ENCODE assay signal across 35 cellular contexts in genomic region chr12:88781909-88782308, GRCh38.
DNase-seq lines count a peak whose midpoint lies in the region; ATAC-seq, FAIRE-seq and TF ChIP-seq lines count a peak whose summit lies in the region.
"Had no signal": no experiment of that assay in that cellular context is flagged by ENCODE, and none has a peak within 500 bp of the region (broad histone marks: within the 10 kb centered on the region; RNA-seq: fewer than 3 reads in every experiment).

No MANE protein-coding gene starts in this region.

- TF ChIP-seq CTCF in AG04449 (IDR thresholded peaks at IDR 0.05; ENCODE audit: insufficient read depth, low read length, missing control alignments) (no peak), astrocyte (IDR thresholded peaks at IDR 0.05; ENCODE audit: insufficient read depth, low read depth, low read length) (no peak)

- in situ Hi-C loops in GM23248 (cut with MboI) = no loop called here

- no peaks in the 10 kb centered on the region for H3K27me3 Mint-ChIP-seq in astrocyte (ENCODE audit: low read depth, unreplicated experiment)
- H3K27me3 Mint-ChIP-seq: naive thymus-derived CD8-positive, alpha-beta T cell had no signal

- peaks cover 2% of the 10 kb centered on the region for H3K9me3 Mint-ChIP-seq in astrocyte (ENCODE audit: unreplicated experiment)
- H3K9me3 Mint-ChIP-seq: activated T-cell treated with anti-CD3 and anti-CD28 coated beads, Interleukin-2, amount 50 U/mL, for 4 hours; T-helper 1 cell treated with Interleukin-12 subunit alpha and Interleukin-12 subunit beta and Interleukin-4 antibody, amounts not matched to agents 30 μg/mL and 1 μg/mL, for 36 hours had no signal

- H2AFZ ChIP-seq in GM23248 (peak overlapping the region; percentile 61), astrocyte (ENCODE audit: low read depth, low read length) (peak overlapping the region; percentile 31)
- H2AFZ ChIP-seq: hepatocyte had no signal

- peak overlapping the region; percentile 29 for H3K4me2 ChIP-seq in GM23248 (ENCODE audit: unreplicated experiment)
- H3K4me2 ChIP-seq in astrocyte (ENCODE audit: low read length) = no peak overlapping the region
- H3K4me2 ChIP-seq: hepatocyte, smooth muscle cell had no signal

- H3K36me3 ChIP-seq in GM23248 (ENCODE audit: low read depth) (no peaks in the 10 kb centered on the region), astrocyte (ENCODE audit: insufficient read depth, low read length) (no peaks in the 10 kb centered on the region)
- H3K36me3 ChIP-seq: cardiac muscle cell, HAP-1, SJCRH30 had no signal

- H3K27ac ChIP-seq in GM23248 = peak overlapping the region; percentile 56
- no peak overlapping the region for H3K27ac ChIP-seq in astrocyte (ENCODE audit: low read depth, low read length)
- H3K27ac ChIP-seq: cardiac muscle cell, hepatocyte, SJCRH30, testis had no signal

- H3K27me3 ChIP-seq in GM23248 (replicated peaks; ENCODE audit: insufficient read depth) = no peaks in the 10 kb centered on the region
- no peaks in the 10 kb centered on the region for H3K27me3 ChIP-seq in astrocyte (ENCODE audit: insufficient read depth, low read length)
- H3K27me3 ChIP-seq: cardiac muscle cell, hepatocyte, SJCRH30, testis had no signal

- no peak for ATAC-seq in stimulated activated naive CD8-positive, alpha-beta T cell treated with anti-CD3 and anti-CD28 coated beads, Interleukin-15, Interleukin-2, amounts not matched to agents 100 U/mL and 50 U/mL, for 24 hours
- ATAC-seq: activated T-cell treated with anti-CD3 and anti-CD28 coated beads, Interleukin-2, amount 50 U/mL, for 4 hours; left ventricle myocardium superior; naive thymus-derived CD8-positive, alpha-beta T cell; Panc1 had no signal

- H3K9ac ChIP-seq in GM23248 = no peak overlapping the region
- H3K9ac ChIP-seq in astrocyte (ENCODE audit: low read length) = no peak overlapping the region

- H4K20me1 ChIP-seq in GM23248 (ENCODE audit: insufficient read depth) (no peaks in the 10 kb centered on the region), astrocyte (ENCODE audit: insufficient read depth, low read length) (no peaks in the 10 kb centered on the region)

- no peaks in the 10 kb centered on the region for H3K79me2 ChIP-seq in GM23248 (ENCODE audit: insufficient read depth)
- H3K79me2 ChIP-seq in astrocyte (ENCODE audit: insufficient read depth, low read length) = no peaks in the 10 kb centered on the region
- H3K79me2 ChIP-seq: hepatocyte had no signal

- no peak overlapping the region for H3K27ac Mint-ChIP-seq in astrocyte (ENCODE audit: unreplicated experiment)
- H3K27ac Mint-ChIP-seq: immature natural killer cell; naive thymus-derived CD8-positive, alpha-beta T cell; T-helper 1 cell treated with Interleukin-12 subunit alpha and Interleukin-12 subunit beta and Interleukin-4 antibody, amounts not matched to agents 30 μg/mL and 1 μg/mL, for 36 hours had no signal

- H3K4me1 Mint-ChIP-seq in astrocyte (ENCODE audit: low read depth, unreplicated experiment) = no peaks in the 10 kb centered on the region
- H3K4me1 Mint-ChIP-seq: immature natural killer cell; naive thymus-derived CD8-positive, alpha-beta T cell had no signal

- H3K4me1 ChIP-seq in GM23248 (ENCODE audit: insufficient read depth) (peaks cover 18% of the 10 kb centered on the region), astrocyte (ENCODE audit: insufficient read depth, low read length) (no peaks in the 10 kb centered on the region)
- H3K4me1 ChIP-seq: SJCRH30, testis had no signal

- H3K9me3 ChIP-seq in GM23248 (ENCODE audit: low read depth) = no peaks in the 10 kb centered on the region
- no peaks in the 10 kb centered on the region for H3K9me3 ChIP-seq in astrocyte (ENCODE audit: insufficient read depth, low read depth, low read length)
- H3K9me3 ChIP-seq: HAP-1, SJCRH30, testis had no signal

- H3K4me3 Mint-ChIP-seq in astrocyte (ENCODE audit: unreplicated experiment) = no peak overlapping the region
- H3K4me3 Mint-ChIP-seq: activated T-cell treated with anti-CD3 and anti-CD28 coated beads, Interleukin-2, amount 50 U/mL, for 4 hours; immature natural killer cell; naive thymus-derived CD8-positive, alpha-beta T cell; T-helper 1 cell treated with Interleukin-12 subunit alpha and Interleukin-12 subunit beta and Interleukin-4 antibody, amounts not matched to agents 30 μg/mL and 1 μg/mL, for 36 hours had no signal

- CTCF ChIA-PET in AG04449 (lab: Yijun Ruan, JAX) = interaction anchor here (1.2 kb wide), 1 partner anchor 14 kb away, joined by 3 read pairs; no protein-coding TSS in a partner anchor

- peak; percentile 29 for FAIRE-seq in astrocyte (lab: Jason Lieb, UNC)
- FAIRE-seq: A204.1, urothelium cell line had no signal

- no peaks in the 10 kb centered on the region for H3K36me3 Mint-ChIP-seq in astrocyte (ENCODE audit: low read depth, unreplicated experiment)
- H3K36me3 Mint-ChIP-seq: immature natural killer cell; naive thymus-derived CD8-positive, alpha-beta T cell had no signal

- peaks cover 18% of the 10 kb centered on the region; the same call in 1 of the 2 replicates for H3F3A ChIP-seq in GM23248 (ENCODE audit: insufficient read depth)

- H3K4me3 ChIP-seq in AG04449 (ENCODE audit: low read depth, low read length) (no peak overlapping the region), GM23248 (no peak overlapping the region), astrocyte (ENCODE audit: insufficient read depth, low read depth, low read length) (no peak overlapping the region)
- H3K4me3 ChIP-seq: cardiac muscle cell, HAP-1, hepatocyte, SJCRH30, smooth muscle cell, testis had no signal

- POLR2A ChIA-PET in AG04449 (lab: Yijun Ruan, JAX) = no interaction called here

- peak; percentile 49 for DNase-seq in AG04449 (ENCODE audit: low read depth, low spot score)
- DNase-seq in GM23248 = peak; percentile 67
- peak; percentile 13 for DNase-seq in astrocyte (ENCODE audit: low read depth)
- peak; percentile 64 for DNase-seq in fibroblast of peridontal ligament (ENCODE audit: extremely low read depth)
- no peak for DNase-seq in MV-4-11 (lab: John Stamatoyannopoulos, UW)
- no peak for DNase-seq in stimulated activated CD8-positive, alpha-beta memory T cell treated with anti-CD3 and anti-CD28 coated beads, Interleukin-4, amount 100 ng/mL, for 48 hours
- no peak for DNase-seq in activated CD4-positive, alpha-beta T cell treated with anti-CD3 and anti-CD28 coated beads, Interleukin-2, amount 50 U/mL, for 4 hours
- DNase-seq in stimulated activated naive CD8-positive, alpha-beta T cell treated with anti-CD3 and anti-CD28 coated beads, Interleukin-15, Interleukin-2, amounts not matched to agents 100 U/mL and 50 U/mL, for 24 hours = no peak
- DNase-seq: activated CD4-positive, alpha-beta T cell treated with anti-CD3 and anti-CD28 coated beads for 1 hour; activated naive CD4-positive, alpha-beta T cell; activated T-cell treated with anti-CD3 and anti-CD28 coated beads, Interleukin-2, amount 50 U/mL, for 4 hours; amniotic stem cell; C1 segment of cervical spinal cord; DMS79 treated with DMSO at 0.1 percent for 48 hours; foreskin melanocyte; immature natural killer cell; left ventricle myocardium superior; midbrain; naive thymus-derived CD8-positive, alpha-beta T cell; NCI-H1092 treated with DMSO at 0.1 percent for 48 hours; NCI-H2029 treated with DMSO at 0.1 percent for 48 hours; NK-92 treated with Interleukin-12 subunit alpha and Interleukin-12 subunit beta, amount 100 ng/mL, for 24 hours; occipital lobe; retina; SJCRH30; stimulated activated naive CD4-positive, alpha-beta T cell; testis had no signal

- no peaks in the 10 kb centered on the region for H3K9me2 ChIP-seq in GM23248 (ENCODE audit: insufficient read depth)

Comparison
In these comparisons a context has a peak if more than half of its experiments do, and no peak if none do; other contexts are left out.
1. DNase-seq: peak in AG04449 (single experiment), GM23248 (single experiment), astrocyte (single experiment) and fibroblast of peridontal ligament (single experiment); none in MV-4-11 (single experiment), stimulated activated CD8-positive, alpha-beta memory T cell treated with anti-CD3 and anti-CD28 coated beads, Interleukin-4, amount 100 ng/mL, for 48 hours (single experiment), activated CD4-positive, alpha-beta T cell treated with anti-CD3 and anti-CD28 coated beads, Interleukin-2, amount 50 U/mL, for 4 hours (0 of 2) and stimulated activated naive CD8-positive, alpha-beta T cell treated with anti-CD3 and anti-CD28 coated beads, Interleukin-15, Interleukin-2, amounts not matched to agents 100 U/mL and 50 U/mL, for 24 hours (single experiment).